Comparison of ENCODE assay signal across 8 cellular contexts in genomic region chr5:1077491-1078020, GRCh38.
"Had no signal": no experiment of that assay in that cellular context is flagged by ENCODE, and none has a peak within 500 bp of the region (broad histone marks: within the 10 kb centered on the region; RNA-seq: fewer than 3 reads in every experiment).

No MANE protein-coding gene starts in this region.

- FAIRE-seq: G401.6, GM12878, GM12891, GM12892, GM18507, GM19239 had no signal

- DNase-seq: GDM1, GF-D8 had no signal

- ATAC-seq: GM12878 had no signal

- H3K4me3 ChIP-seq: GM12878 had no signal
